ENCODE assay signal across 8 cellular contexts in genomic region chr19:45569619-45570421, GRCh38. TPM values are rescaled to one million over a fixed set of nuclear protein-coding genes. Genes with fewer than 3 reads are reported as not detected.
DNase-seq lines count a peak whose midpoint lies in the region; ATAC-seq, FAIRE-seq and TF ChIP-seq lines count a peak whose summit lies in the region.

No MANE protein-coding gene starts in this region.

- H3K36me3 ChIP-seq in Loucy (ENCODE audit: insufficient read depth, low read length) (no peaks in the 10 kb centered on the region), H1 (ENCODE audit: control insufficient read depth in 2 of 4, insufficient read depth in 4 of 4, low read length in 3 of 4) (no peaks in the 10 kb centered on the region), stomach (no peaks in the 10 kb centered on the region)

- H3F3A ChIP-seq in Loucy (ENCODE audit: low read depth) = no peaks in the 10 kb centered on the region

- H3K23ac ChIP-seq in H1 (ENCODE audit: insufficient read length) = no peak overlapping the region

- intact Hi-C loops in stomach (cut with DNase I; ENCODE audit: low total_unique reads) = no loop called here

- TF ChIP-seq CTCF in Loucy (conservative IDR thresholded peaks at IDR 0.05; ENCODE audit: low read length) (peak; percentile 89), H1 (IDR thresholded peaks at IDR 0.05; ENCODE audit: control extremely low read depth in 1 of 3, insufficient read depth in 1 of 3, low read depth in 1 of 3, low read length in 3 of 3) (peak; percentile 93 to 98 (median 95)), stomach (IDR thresholded peaks at IDR 0.05) (peak in 5 of 7 experiments; percentile 42 to 79 (median 56))

- CTCF ChIA-PET in H1 (lab: Charles Lee; ENCODE audit: partially characterized antibody) = interaction anchor here (0.6 to 8.1 kb wide), 17 partner anchors 11 to 894 kb away, joined by 3 to 79 read pairs (median 3); no protein-coding TSS in a partner anchor

- ATAC-seq in GM18511 (IDR thresholded peaks at IDR 0.05; ENCODE audit: unreplicated experiment) = no peak

- peaks cover 8% of the 10 kb centered on the region for H4K20me1 ChIP-seq in Loucy (ENCODE audit: insufficient read depth, low read length, poor library complexity, severe bottlenecking)
- H4K20me1 ChIP-seq in H1 (replicated peaks in 1 of 2; ENCODE audit: control insufficient read depth in 1 of 2, insufficient read depth in 2 of 2, low read length in 2 of 2) = peaks cover 0 to 5% of the 10 kb centered on the region in 2 experiments

- H4K5ac ChIP-seq in H1 (ENCODE audit: insufficient read length, low read depth, low read length) = no peak overlapping the region

- H3K79me2 ChIP-seq in Loucy (ENCODE audit: insufficient read depth, low read length) (peaks cover 14% of the 10 kb centered on the region; the same call in 1 of the 2 replicates), H1 (ENCODE audit: control insufficient read depth in 1 of 2, insufficient read depth in 2 of 2, low read length in 2 of 2) (0 out of 4 replicates have a peak, but pooled peaks cover 0 to 2% of the 10 kb centered on the region in 2 experiments)

- no peak overlapping the region for H2BK5ac ChIP-seq in H1 (ENCODE audit: low read depth, low read length)

- H3K9ac ChIP-seq in Loucy (ENCODE audit: low read depth, low read length, poor library complexity, severe bottlenecking) (no peak overlapping the region), H1 (replicated peaks in 1 of 4; ENCODE audit: extremely low read depth in 1 of 4, low read depth in 3 of 4, low read length in 3 of 4) (no peak overlapping the region)

- H2BK120ac ChIP-seq in H1 (replicated peaks; ENCODE audit: low read depth, low read length) = no peak overlapping the region

- DNase-seq in D341Med (ENCODE audit: low spot score) = peak; percentile 80
- peak; percentile 76 to 78 for DNase-seq in activated CD4-positive, alpha-beta T cell treated with anti-CD3 and anti-CD28 coated beads, Interleukin-2, amount 50 U/mL, for 48 hours
- peak; percentile 46 to 96 for DNase-seq in H1 (ENCODE audit: low read depth in 1 of 2, low spot score in 2 of 2)
- peak; percentile 55 for DNase-seq in myocyte (ENCODE audit: low read depth)
- peak; percentile 76 for DNase-seq in stomach
- DNase-seq in kidney glomerular epithelial cell (lab: John Stamatoyannopoulos, UW) = no peak

- no peak overlapping the region for H3K56ac ChIP-seq in H1 (replicated peaks; ENCODE audit: insufficient read length, low read depth, low read length)

- no peak overlapping the region for H4K8ac ChIP-seq in H1 (ENCODE audit: extremely low read depth, insufficient read depth, low read length)

- H2AK5ac ChIP-seq in H1 (ENCODE audit: low read depth, low read length) = no peak overlapping the region

- H2BK20ac ChIP-seq in H1 (ENCODE audit: low read length) = no peak overlapping the region

- peak; percentile 94 for FAIRE-seq in H1 (lab: Jason Lieb, UNC)

- H3K27me3 ChIP-seq in Loucy (ENCODE audit: insufficient read depth, low read length, poor library complexity, severe bottlenecking) (no peaks in the 10 kb centered on the region), H1 (replicated peaks in 1 of 4; ENCODE audit: control insufficient read depth in 3 of 4, extremely low read depth in 1 of 4, insufficient read depth in 3 of 4, low read length in 3 of 4) (no peaks in the 10 kb centered on the region), stomach (no peaks in the 10 kb centered on the region)

- POLR2A ChIA-PET in H1 (lab: Charles Lee; ENCODE audit: partially characterized antibody) = no interaction called here

- H3K18ac ChIP-seq in H1 (ENCODE audit: extremely low read depth, low read length) = no peak overlapping the region

- peaks cover 2% of the 10 kb centered on the region; the same call in 1 of the 2 replicates for H3K79me1 ChIP-seq in H1 (ENCODE audit: low read depth, low read length)

- H2BK12ac ChIP-seq in H1 (ENCODE audit: low read depth, low read length) = no peak overlapping the region

- TF ChIP-seq EP300 in H1 (IDR thresholded peaks at IDR 0.05; ENCODE audit: borderline replicate concordance in 1 of 2, low read depth in 2 of 2, low read length in 2 of 2) (no peak), stomach (IDR thresholded peaks at IDR 0.05) (no peak)

- H3K14ac ChIP-seq in H1 (ENCODE audit: insufficient read length) = no peak overlapping the region

- TF ChIP-seq RAD21 in H1 (IDR thresholded peaks at IDR 0.05 in 1 of 2, conservative IDR thresholded peaks at IDR 0.05 in 1 of 2; ENCODE audit: low read depth in 2 of 2, low read length in 2 of 2) = peak; percentile 79 to 87

- 50% methylated on average over 15 of the region's 15 CpGs; no CpG with 5 or more reads in 1 of the 2 experiments for WGBS in H1 (ENCODE audit: extremely low coverage in 1 of 2, insufficient coverage in 1 of 2, insufficient read length in 1 of 2, insufficient replicate concordance in 2 of 2, low coverage in 1 of 2, low lambda C conversion rate in 2 of 2, missing lambda C conversion rate in 1 of 2), 2 experiments
- 50 to 69% (median 63%) methylated on average over 14 to 15 of the region's 15 CpGs for WGBS in stomach, 5 donors

- no peak overlapping the region for H3K4me3 ChIP-seq in Loucy (ENCODE audit: low read length, poor library complexity, severe bottlenecking)
- H3K4me3 ChIP-seq in H1 (ENCODE audit: extremely low read depth in 1 of 4, insufficient read depth in 2 of 4, low read depth in 3 of 4, low read length in 4 of 4) = no peak overlapping the region
- H3K4me3 ChIP-seq in stomach = no peak overlapping the region

- H3K9me3 ChIP-seq in Loucy (ENCODE audit: insufficient read depth, low read depth, low read length) (no peaks in the 10 kb centered on the region), H1 (ENCODE audit: insufficient read depth in 2 of 2, low read depth in 1 of 2, low read length in 1 of 2) (no peaks in the 10 kb centered on the region), stomach (no peaks in the 10 kb centered on the region)

- H2AFZ ChIP-seq in Loucy (ENCODE audit: low read length) (no peak overlapping the region), H1 (ENCODE audit: low read length) (no peak overlapping the region)

- H3K4ac ChIP-seq in H1 (replicated peaks; ENCODE audit: insufficient read length, low read depth, low read length) = no peak overlapping the region

- no peaks in the 10 kb centered on the region for H3K23me2 ChIP-seq in H1 (ENCODE audit: low read depth, low read length)

- peak overlapping the region; percentile 11 for H4K91ac ChIP-seq in H1 (replicated peaks; ENCODE audit: insufficient read length, low read length)

- no peaks in the 10 kb centered on the region for H3K9me2 ChIP-seq in Loucy (replicated peaks; ENCODE audit: low read depth, low read length)

- TF ChIP-seq POLR2A in H1 (IDR thresholded peaks at IDR 0.05; ENCODE audit: control extremely low read depth in 1 of 2, low read depth in 2 of 2, low read length in 2 of 2) (no peak), stomach (IDR thresholded peaks at IDR 0.05) (no peak)

- H3K4me1 ChIP-seq in Loucy (ENCODE audit: insufficient read depth, low read length, poor library complexity, severe bottlenecking) (no peaks in the 10 kb centered on the region), H1 (replicated peaks in 1 of 4; ENCODE audit: control insufficient read depth in 3 of 4, insufficient read depth in 4 of 4, low read length in 3 of 4) (no peaks in the 10 kb centered on the region; a peak in 1 of 7 replicates), stomach (peaks cover 10 to 30% (median 19%) of the 10 kb centered on the region in 4 donors)

- H3K27ac ChIP-seq in H1 (ENCODE audit: low read depth, low read length) (no peak overlapping the region), stomach (peak overlapping the region in 3 of 5 donors; percentile 47 to 73 (median 69))

- 0 out of 2 replicates have a peak overlapping the region, but pooled peaks have one; percentile 88 for H2BK15ac ChIP-seq in H1 (ENCODE audit: low read length)

- H3K4me2 ChIP-seq in Loucy (ENCODE audit: low read depth, low read length, poor library complexity, severe bottlenecking) = no peak overlapping the region
- H3K4me2 ChIP-seq in H1 (ENCODE audit: insufficient read depth in 1 of 2, low read depth in 2 of 2, low read length in 2 of 2) = no peak overlapping the region

TF ChIP-seq in H1, 55 proteins besides CTCF, POLR2A, EP300 and RAD21 (continues in another document):
- no peak for TF ChIP-seq SUZ12 (IDR thresholded peaks at IDR 0.05; ENCODE audit: low read length)
- peak; percentile 94 for TF ChIP-seq KDM1A (IDR thresholded peaks at IDR 0.05; ENCODE audit: borderline replicate concordance, low read length)
- TF ChIP-seq RXRA (IDR thresholded peaks at IDR 0.05; ENCODE audit: insufficient read depth, low read depth, low read length) = 0 out of 2 replicates have a peak, but pooled peaks have one; percentile 57

RNA-seq across cellular contexts. Expression of gene OPA3, which starts 14.8 kb away (rescaled TPM):
- total RNA-seq in H1 (2021; fragmentation: NEBNext Ultra II Directional; extraction: Animal tissue kit (Norgen Biotek cat#: 25700)) = 12.8 and 14.5 TPM in 2 replicates
- polyA plus RNA-seq in H1 (2011; rRNA removed) = 12.5 and 16.4 TPM in 2 replicates
- polyA plus RNA-seq in H1 (2011; cell fraction: cytosol; rRNA removed) = 13.9 TPM
- polyA plus RNA-seq in H1 (2011; cell fraction: nucleus; rRNA removed) = 10.4 TPM
- 6.7 to 9.3 TPM (median 7.6 TPM) in 4 replicates for polyA plus RNA-seq in H1 (2012, experiment 1 of 2)
- 6.9 TPM for polyA plus RNA-seq in H1 (2012, experiment 2 of 2)
- 4.9 TPM for polyA plus RNA-seq in H1 (2013, experiment 1 of 2)
- polyA plus RNA-seq in H1 (2013, experiment 2 of 2) = 5.3 TPM
- 15.0 and 16.7 TPM in 2 replicates for polyA minus RNA-seq in H1 (2011; rRNA and poly(A)+ RNA removed)
- polyA minus RNA-seq in H1 (2011; cell fraction: cytosol; rRNA and poly(A)+ RNA removed) = 5.0 TPM
- 5.8 TPM for polyA minus RNA-seq in H1 (2011; cell fraction: nucleus; rRNA and poly(A)+ RNA removed)
- total RNA-seq in myocyte = 16.1 and 21.0 TPM in 2 replicates
- 10.4 TPM for polyA plus RNA-seq in myocyte (2012)
- 10 to 100 TPM in 1 of 5 donors, 1 to 10 TPM in 3, under 1 TPM in 1; under 0.01 to 27.5 (median 3.7) TPM for total RNA-seq in stomach
- polyA plus RNA-seq in stomach = 1 to 10 TPM; 2.9 to 5.5 (median 4.9) TPM

RNA-seq across cellular contexts. Expression of gene GPR4, which starts 32.2 kb away (rescaled TPM):
- total RNA-seq in H1 (2021; fragmentation: NEBNext Ultra II Directional; extraction: Animal tissue kit (Norgen Biotek cat#: 25700)) = 0.19 TPM in 1 of 2 replicates, not detected in the other
- polyA plus RNA-seq in H1 (2011; rRNA removed) (0.39 and 0.41 TPM in 2 replicates), stomach (1 to 10 TPM in 2 of 3 donors, under 1 TPM in 1; 0.60 to 3.2 (median 2.9) TPM)
- 0.16 TPM for polyA plus RNA-seq in H1 (2011; cell fraction: cytosol; rRNA removed)
- 0.20 TPM for polyA plus RNA-seq in H1 (2011; cell fraction: nucleus; rRNA removed)
- polyA plus RNA-seq in H1 (2012, experiment 1 of 2) = 0.13 to 0.51 TPM (median 0.21 TPM) in 4 replicates
- polyA plus RNA-seq in H1 (2012, experiment 2 of 2) = 0.29 TPM
- polyA plus RNA-seq in H1 (2013, experiment 1 of 2) = 0.20 TPM
- 0.13 TPM for polyA plus RNA-seq in H1 (2013, experiment 2 of 2)
- polyA minus RNA-seq in H1 (2011; rRNA and poly(A)+ RNA removed) = 0.06 TPM in 1 of 2 replicates, not detected in the other
- not detected for polyA minus RNA-seq in H1 (2011; cell fraction: cytosol; rRNA and poly(A)+ RNA removed)
- not detected for polyA minus RNA-seq in H1 (2011; cell fraction: nucleus; rRNA and poly(A)+ RNA removed)
- total RNA-seq in myocyte (not detected in 2 replicates), stomach (1 to 10 TPM; 1.3 to 5.8 (median 2.0) TPM)
- not detected for polyA plus RNA-seq in myocyte (2012)
